In genomic region chr9:76433406-76433805, GRCh38 we compare ENCODE assay signal across 25 cellular contexts. TPM values are rescaled to one million over a fixed set of nuclear protein-coding genes. Genes with fewer than 3 reads are reported as not detected.
DNase-seq lines count a peak whose midpoint lies in the region; ATAC-seq and TF ChIP-seq lines count a peak whose summit lies in the region.
"Had no signal": no experiment of that assay in that cellular context is flagged by ENCODE, and none has a peak within 500 bp of the region (broad histone marks: within the 10 kb centered on the region; RNA-seq: fewer than 3 reads in every experiment).

No MANE protein-coding gene starts in this region.

- no peaks in the 10 kb centered on the region for H3K4me1 ChIP-seq in RWPE2 (ENCODE audit: insufficient read depth, poor library complexity, severe bottlenecking)
- H3K4me1 ChIP-seq in naive thymus-derived CD4-positive, alpha-beta T cell (ENCODE audit: control insufficient read depth in 2 of 2, insufficient read depth in 2 of 2, low read length in 2 of 2): no peaks in the 10 kb centered on the region
- H3K4me1 ChIP-seq: BE2C, heart right ventricle, prostate gland, SJSA1 had no signal

- no peaks in the 10 kb centered on the region for H3K27me3 ChIP-seq in GM06990 (replicated peaks; ENCODE audit: control insufficient read depth, insufficient read depth, low read length)
- no peaks in the 10 kb centered on the region for H3K27me3 ChIP-seq in RWPE2 (ENCODE audit: insufficient read depth, poor library complexity, severe bottlenecking)
- no peaks in the 10 kb centered on the region for H3K27me3 ChIP-seq in naive thymus-derived CD4-positive, alpha-beta T cell (ENCODE audit: control insufficient read depth in 2 of 2, insufficient read depth in 2 of 2, low read length in 2 of 2)
- H3K27me3 ChIP-seq: BE2C, brain microvascular endothelial cell, heart right ventricle, neutrophil, SJSA1 had no signal

- intact Hi-C loops in naive thymus-derived CD4-positive, alpha-beta T cell (cut with micrococcal nuclease): no loop called here

- H3K4me3 Mint-ChIP-seq in naive thymus-derived CD4-positive, alpha-beta T cell: no peak overlapping the region
- H3K4me3 Mint-ChIP-seq: activated naive CD8-positive, alpha-beta T cell treated with anti-CD3 and anti-CD28 coated beads, Interleukin-2, amount 10 ng/mL, durations not matched to agents 7 days and 5 days had no signal

- H3K9me3 Mint-ChIP-seq in naive thymus-derived CD4-positive, alpha-beta T cell: peaks cover 0 to 1% (median 0%) of the 10 kb centered on the region in 11 donors
- H3K9me3 Mint-ChIP-seq: activated naive CD8-positive, alpha-beta T cell treated with anti-CD3 and anti-CD28 coated beads, Interleukin-2, amount 10 ng/mL, durations not matched to agents 7 days and 5 days had no signal

- no peak overlapping the region for H3K27ac Mint-ChIP-seq in naive thymus-derived CD4-positive, alpha-beta T cell
- H3K27ac Mint-ChIP-seq: activated naive CD8-positive, alpha-beta T cell treated with anti-CD3 and anti-CD28 coated beads, Interleukin-2, amount 10 ng/mL, durations not matched to agents 7 days and 5 days had no signal

- POLR2A ChIA-PET in naive thymus-derived CD4-positive, alpha-beta T cell (lab: Charles Lee): no interaction called here

- CTCF ChIA-PET in naive thymus-derived CD4-positive, alpha-beta T cell (lab: Charles Lee): no interaction called here

- no peak overlapping the region for H3K4me3 ChIP-seq in GM06990 (replicated peaks; ENCODE audit: low read depth, low read length)
- H3K4me3 ChIP-seq in RWPE2 (ENCODE audit: severe bottlenecking): no peak overlapping the region
- H3K4me3 ChIP-seq in naive thymus-derived CD4-positive, alpha-beta T cell (ENCODE audit: low read length): no peak overlapping the region
- H3K4me3 ChIP-seq: heart right ventricle, K562, prostate gland, SJSA1 had no signal

- H3K9me3 ChIP-seq in RWPE2 (ENCODE audit: severe bottlenecking): no peaks in the 10 kb centered on the region
- no peaks in the 10 kb centered on the region for H3K9me3 ChIP-seq in naive thymus-derived CD4-positive, alpha-beta T cell (ENCODE audit: control insufficient read depth in 2 of 3, low read length in 3 of 3)
- H3K9me3 ChIP-seq: BE2C, heart right ventricle, neutrophil, prostate gland, SJSA1 had no signal

- no peak overlapping the region for H3K27ac ChIP-seq in RWPE2 (ENCODE audit: poor library complexity, severe bottlenecking)
- H3K27ac ChIP-seq in naive thymus-derived CD4-positive, alpha-beta T cell (ENCODE audit: low read depth, low read length): no peak overlapping the region
- H3K27ac ChIP-seq: brain microvascular endothelial cell, heart right ventricle, neutrophil, prostate gland, SJSA1 had no signal

- peaks cover 0 to 7% (median 0%) of the 10 kb centered on the region in 5 donors for H3K27me3 Mint-ChIP-seq in naive thymus-derived CD4-positive, alpha-beta T cell
- H3K27me3 Mint-ChIP-seq: activated naive CD8-positive, alpha-beta T cell treated with anti-CD3 and anti-CD28 coated beads, Interleukin-2, amount 10 ng/mL, durations not matched to agents 7 days and 5 days had no signal

- peaks cover 0 to 1% (median 0%) of the 10 kb centered on the region in 5 donors for H3K36me3 Mint-ChIP-seq in naive thymus-derived CD4-positive, alpha-beta T cell

- no peak for TF ChIP-seq CTCF in GM06990 (IDR thresholded peaks at IDR 0.05; ENCODE audit: insufficient read depth, low read length, poor library complexity, severe bottlenecking)
- no peak for TF ChIP-seq CTCF in RWPE2 (IDR thresholded peaks at IDR 0.05; ENCODE audit: poor library complexity, severe bottlenecking)

- DNase-seq in activated CD4-positive, alpha-beta T cell treated with anti-CD3 and anti-CD28 coated beads for 48 hours: peak; percentile 13
- no peak for DNase-seq in activated CD4-positive, alpha-beta T cell treated with anti-CD3 and anti-CD28 coated beads, Interleukin-2, amount 50 U/mL, for 48 hours
- peak; percentile 25 for DNase-seq in GM06990 (ENCODE audit: extremely low read depth, insufficient read length)
- DNase-seq in RWPE2 (ENCODE audit: low spot score): no peak
- peak; percentile 17 for DNase-seq in glomerular visceral epithelial cell (ENCODE audit: extremely low spot score)
- DNase-seq in naive thymus-derived CD4-positive, alpha-beta T cell: no peak
- no peak for DNase-seq in HT-29 (ENCODE audit: low spot score)
- DNase-seq: activated CD4-positive, alpha-beta T cell treated with anti-CD3 and anti-CD28 coated beads, Interleukin-2, amount 50 U/mL, for 1 hour; activated naive CD8-positive, alpha-beta T cell treated with anti-CD3 and anti-CD28 coated beads, Interleukin-2, amount 10 ng/mL, durations not matched to agents 7 days and 5 days; activated T-cell treated with anti-CD3 and anti-CD28 coated beads, Interleukin-2, amount 50 U/mL, for 1 hour; BE2C; effector CD8-positive, alpha-beta T cell; erythroblast; heart right ventricle; NCI-H1436 treated with DMSO at 0.1 percent for 48 hours; NCI-H510A treated with DMSO at 0.1 percent for 48 hours; NK-92 treated with Interleukin-12 subunit alpha and Interleukin-12 subunit beta, amount 100 ng/mL, for 24 hours; substantia nigra had no signal

- H3K4me1 Mint-ChIP-seq in naive thymus-derived CD4-positive, alpha-beta T cell: peaks cover 0 to 4% (median 0%) of the 10 kb centered on the region in 7 donors

- H3K36me3 ChIP-seq in GM06990 (ENCODE audit: control insufficient read depth, insufficient read depth, low read length) (no peaks in the 10 kb centered on the region), RWPE2 (ENCODE audit: low read depth) (no peaks in the 10 kb centered on the region)
- H3K36me3 ChIP-seq in naive thymus-derived CD4-positive, alpha-beta T cell (ENCODE audit: control insufficient read depth in 2 of 3, insufficient read depth in 3 of 3, low read length in 3 of 3): no peaks in the 10 kb centered on the region
- H3K36me3 ChIP-seq: BE2C, brain microvascular endothelial cell, heart right ventricle, neutrophil, prostate gland, SJSA1 had no signal

- 0 out of 3 replicates have a peak, but pooled peaks have one; percentile 14 for ATAC-seq in RWPE2 (ENCODE audit: low read depth)
- no peak for ATAC-seq in HG03097 (IDR thresholded peaks at IDR 0.05; ENCODE audit: low FRiP score, unreplicated experiment)
- no peak for ATAC-seq in naive thymus-derived CD4-positive, alpha-beta T cell
- ATAC-seq: heart right ventricle, K562, Panc1 had no signal

RNA-seq across cellular contexts. Expression of gene GCNT1, which starts 25.6 kb away (rescaled TPM):
- 1 to 10 TPM; 1.4 to 8.9 (median 1.7) TPM for total RNA-seq in naive thymus-derived CD4-positive, alpha-beta T cell
- 1 to 10 TPM in 1 of 2 donors, under 1 TPM in 1; 0.70 to 2.9 TPM for polyA plus RNA-seq in naive thymus-derived CD4-positive, alpha-beta T cell
- 1.2 and 1.5 TPM in 2 replicates for total RNA-seq in HT-29 (2014; rRNA removed; shearing (Covaris generic))

RNA-seq across cellular contexts. Expression of gene RFK, which starts 39.2 kb away (rescaled TPM):
- 10 to 100 TPM in 4 of 5 experiments, 1 to 10 TPM in 1; 6.8 to 18.6 (median 11.3) TPM for total RNA-seq in naive thymus-derived CD4-positive, alpha-beta T cell
- polyA plus RNA-seq in naive thymus-derived CD4-positive, alpha-beta T cell: 10 to 100 TPM; 22.0 to 25.9 TPM
- total RNA-seq in HT-29 (2014; rRNA removed; shearing (Covaris generic)): 23.6 and 27.3 TPM in 2 replicates

Comparison
In these comparisons a context has a peak if more than half of its experiments do, and no peak if none do; other contexts are left out.
1. DNase-seq: peak in activated CD4-positive, alpha-beta T cell treated with anti-CD3 and anti-CD28 coated beads for 48 hours (single experiment), GM06990 (single experiment) and glomerular visceral epithelial cell (single experiment); none in activated CD4-positive, alpha-beta T cell treated with anti-CD3 and anti-CD28 coated beads, Interleukin-2, amount 50 U/mL, for 48 hours (0 of 2), RWPE2 (single experiment), naive thymus-derived CD4-positive, alpha-beta T cell (0 of 9) and HT-29 (single experiment).